ENCODE assay signal across 8 cellular contexts in genomic region chr6:111871207-111871606, GRCh38. TPM values are rescaled to one million over a fixed set of nuclear protein-coding genes. Genes with fewer than 3 reads are reported as not detected.
DNase-seq lines count a peak whose midpoint lies in the region; ATAC-seq and TF ChIP-seq lines count a peak whose summit lies in the region.

No MANE protein-coding gene starts in this region.

- no peak for ATAC-seq in HG03442 (IDR thresholded peaks at IDR 0.05; ENCODE audit: unreplicated experiment)

- H3K9me3 Mint-ChIP-seq in CD14-positive monocyte (no peaks in the 10 kb centered on the region), IgD-negative memory B cell (no peaks in the 10 kb centered on the region)
- no peaks in the 10 kb centered on the region for H3K9me3 Mint-ChIP-seq in activated naive CD4-positive, alpha-beta T cell treated with anti-CD3 and anti-CD28 coated beads for 36 hours

- TF ChIP-seq CTCF in CD14-positive monocyte (IDR thresholded peaks at IDR 0.05): no peak

- intact Hi-C loops in CD14-positive monocyte (cut with micrococcal nuclease): loop anchor here (5.0 to 10.0 kb wide), 4 partner anchors 66 to 126 kb away; no protein-coding TSS in a partner anchor
- intact Hi-C loops in activated naive CD4-positive, alpha-beta T cell treated with anti-CD3 and anti-CD28 coated beads for 36 hours (cut with micrococcal nuclease): loop anchor here (1.0 to 5.0 kb wide), 7 partner anchors 27 to 1054 kb away; partner anchors contain the start of gene CDK19

- H3K36me3 Mint-ChIP-seq in CD14-positive monocyte: peaks cover 16 to 22% of the 10 kb centered on the region in 2 donors
- no peaks in the 10 kb centered on the region for H3K36me3 Mint-ChIP-seq in IgD-negative memory B cell
- H3K36me3 Mint-ChIP-seq in activated naive CD4-positive, alpha-beta T cell treated with anti-CD3 and anti-CD28 coated beads for 36 hours (ENCODE audit: low read depth): peaks cover 29% of the 10 kb centered on the region

- CTCF ChIA-PET in activated naive CD4-positive, alpha-beta T cell treated with anti-CD3 and anti-CD28 coated beads for 36 hours (lab: Charles Lee): interaction anchor here (1.2 kb wide), 2 partner anchors 78 to 122 kb away, joined by 3 to 6 read pairs; no protein-coding TSS in a partner anchor

- H3K27ac Mint-ChIP-seq in CD14-positive monocyte: peak overlapping the region; percentile 84 to 95 (median 92)
- H3K27ac Mint-ChIP-seq in IgD-negative memory B cell: peak overlapping the region; percentile 67 to 93 (median 85)
- H3K27ac Mint-ChIP-seq in activated naive CD4-positive, alpha-beta T cell treated with anti-CD3 and anti-CD28 coated beads for 36 hours: peak overlapping the region; percentile 97

- H3K27me3 Mint-ChIP-seq in CD14-positive monocyte (ENCODE audit: low read depth in 3 of 3) (peaks cover 0 to 2% (median 2%) of the 10 kb centered on the region in 3 donors), IgD-negative memory B cell (peaks cover 2% of the 10 kb centered on the region)
- no peaks in the 10 kb centered on the region for H3K27me3 Mint-ChIP-seq in activated naive CD4-positive, alpha-beta T cell treated with anti-CD3 and anti-CD28 coated beads for 36 hours (ENCODE audit: low read depth)

- peaks cover 63% of the 10 kb centered on the region for H3K4me1 Mint-ChIP-seq in CD14-positive monocyte
- H3K4me1 Mint-ChIP-seq in IgD-negative memory B cell: peaks cover 25 to 29% (median 26%) of the 10 kb centered on the region in 3 donors
- peaks cover 54% of the 10 kb centered on the region for H3K4me1 Mint-ChIP-seq in activated naive CD4-positive, alpha-beta T cell treated with anti-CD3 and anti-CD28 coated beads for 36 hours (ENCODE audit: low read depth)

- H3K4me3 Mint-ChIP-seq in CD14-positive monocyte (peak overlapping the region; percentile 89 to 95), IgD-negative memory B cell (peak overlapping the region; percentile 81 to 94 (median 89))
- H3K4me3 Mint-ChIP-seq in activated naive CD4-positive, alpha-beta T cell treated with anti-CD3 and anti-CD28 coated beads for 36 hours: peak overlapping the region; percentile 96

- DNase-seq in CD14-positive monocyte (ENCODE audit: low spot score): no peak
- DNase-seq in activated naive CD4-positive, alpha-beta T cell treated with anti-CD3 and anti-CD28 coated beads for 36 hours: peak; percentile 60
- peak; percentile 44 for DNase-seq in inferior parietal cortex (ENCODE audit: extremely low spot score)
- peak; percentile 60 for DNase-seq in superior temporal gyrus (ENCODE audit: extremely low spot score)
- DNase-seq in NCI-H1436 (lab: John Stamatoyannopoulos, UW): no peak
- no peak for DNase-seq in NCI-H2227 (lab: John Stamatoyannopoulos, UW; ENCODE audit: unreplicated experiment)

RNA-seq across cellular contexts. Expression of gene FYN, which starts 2.0 kb away (rescaled TPM):
- polyA plus RNA-seq in CD14-positive monocyte (100 to 1,000 TPM in 1 of 2 donors, 10 to 100 TPM in 1; 88.4 to 114 TPM), IgD-negative memory B cell (45.9 TPM)
- 100 to 1,000 TPM; 236 to 244 TPM for total RNA-seq in activated naive CD4-positive, alpha-beta T cell treated with anti-CD3 and anti-CD28 coated beads for 36 hours

Comparison
In these comparisons a context has a peak if more than half of its experiments do, and no peak if none do; other contexts are left out.
1. DNase-seq: peak in activated naive CD4-positive, alpha-beta T cell treated with anti-CD3 and anti-CD28 coated beads for 36 hours (single experiment), inferior parietal cortex (single experiment) and superior temporal gyrus (single experiment); none in CD14-positive monocyte (single experiment), NCI-H1436 (single experiment) and NCI-H2227 (single experiment).
2. Peak in every context shown above with its lines, with median percentiles within 50 percentile points of each other: H3K27ac Mint-ChIP-seq and H3K4me3 Mint-ChIP-seq.